Comparison of ENCODE assay signal across 31 cellular contexts in genomic region chr7:155383756-155384491, GRCh38.
"Had no signal": no experiment of that assay in that cellular context is flagged by ENCODE, and none has a peak within 500 bp of the region (broad histone marks: within the 10 kb centered on the region; RNA-seq: fewer than 3 reads in every experiment).

No MANE protein-coding gene starts in this region.

- H3K36me3 Mint-ChIP-seq: activated CD4-positive, alpha-beta memory T cell treated with anti-CD3 and anti-CD28 coated beads for 36 hours; activated CD8-positive, alpha-beta memory T cell treated with anti-CD3 and anti-CD28 coated beads, Interleukin-2, amount 10 ng/mL, durations not matched to agents 7 days and 5 days; activated naive CD4-positive, alpha-beta T cell treated with anti-CD3 and anti-CD28 coated beads, Interleukin-2, amount 10 ng/mL, durations not matched to agents 7 days and 5 days; activated naive CD4-positive, alpha-beta T cell treated with anti-CD3 and anti-CD28 coated beads, Interleukin-2, amount 50 U/mL, for 72 hours; activated naive CD8-positive, alpha-beta T cell treated with anti-CD3 and anti-CD28 coated beads, Interleukin-2, amount 10 ng/mL, durations not matched to agents 7 days and 5 days had no signal

- H3K4me3 Mint-ChIP-seq: activated CD4-positive, alpha-beta memory T cell treated with anti-CD3 and anti-CD28 coated beads for 36 hours; activated CD4-positive, alpha-beta T cell treated with anti-CD3 and anti-CD28 coated beads for 36 hours; activated CD4-positive, alpha-beta T cell treated with anti-CD3 and anti-CD28 coated beads, Interleukin-2, amount 10 ng/mL, durations not matched to agents 24 days and 14 days; activated CD8-positive, alpha-beta memory T cell treated with anti-CD3 and anti-CD28 coated beads, Interleukin-2, amount 10 ng/mL, durations not matched to agents 7 days and 5 days; activated CD8-positive, alpha-beta T cell treated with anti-CD3 and anti-CD28 coated beads, Interleukin-2, amount 10 ng/mL, durations not matched to agents 7 days and 5 days; activated naive CD4-positive, alpha-beta T cell treated with anti-CD3 and anti-CD28 coated beads, Interleukin-2, amount 10 ng/mL, durations not matched to agents 7 days and 5 days; activated naive CD8-positive, alpha-beta T cell treated with anti-CD3 and anti-CD28 coated beads, Interleukin-2, amount 10 ng/mL, durations not matched to agents 7 days and 5 days; activated T-helper 1 cell treated with anti-CD3 and anti-CD28 coated beads, Interleukin-12 subunit alpha, Interleukin-12 subunit beta, Interleukin-2, Interleukin-4 antibody, amounts not matched to agents 30 ng/mL and 10 ng/mL and 1 ng/mL, durations not matched to agents 14 hours and 24 hours and 36 hours; central memory CD8-positive, alpha-beta T cell; effector memory CD8-positive, alpha-beta T cell had no signal

- H3K36me3 ChIP-seq: brain microvascular endothelial cell, esophagus muscularis mucosa, gastrocnemius medialis had no signal

- FAIRE-seq: astrocyte, bronchial epithelial cell, colon had no signal

- H3K9me3 ChIP-seq: esophagus muscularis mucosa, gastrocnemius medialis had no signal

- H3K27ac ChIP-seq: brain microvascular endothelial cell, esophagus muscularis mucosa, foreskin keratinocyte, gastrocnemius medialis had no signal

- H3K4me3 ChIP-seq: esophagus muscularis mucosa, gastrocnemius medialis had no signal

- DNase-seq: activated CD4-positive, alpha-beta memory T cell treated with anti-CD3 and anti-CD28 coated beads for 36 hours; activated CD4-positive, alpha-beta T cell treated with anti-CD3 and anti-CD28 coated beads for 36 hours; activated CD4-positive, alpha-beta T cell treated with anti-CD3 and anti-CD28 coated beads, Interleukin-2, amount 10 ng/mL, durations not matched to agents 24 days and 14 days; activated CD4-positive, CD25-positive, alpha-beta regulatory T cell; activated CD4-positive, CD25-positive, alpha-beta regulatory T cell treated with anti-CD3 and anti-CD28 coated beads, Interleukin-2, amount 50 U/mL, for 72 hours; activated CD8-positive, alpha-beta memory T cell treated with anti-CD3 and anti-CD28 coated beads, Interleukin-2, amount 10 ng/mL, durations not matched to agents 7 days and 5 days; activated CD8-positive, alpha-beta memory T cell treated with anti-CD3 and anti-CD28 coated beads, Interleukin-2, amount 50 U/mL, for 4 hours; activated CD8-positive, alpha-beta T cell treated with anti-CD3 and anti-CD28 coated beads, Interleukin-2, amount 10 ng/mL, durations not matched to agents 7 days and 5 days; activated effector memory CD4-positive, alpha-beta T cell treated with anti-CD3 and anti-CD28 coated beads, Interleukin-2, amount 50 U/mL, for 16 hours; activated naive CD4-positive, alpha-beta T cell treated with anti-CD3 and anti-CD28 coated beads, Interleukin-2, amount 10 ng/mL, durations not matched to agents 7 days and 5 days; activated naive CD8-positive, alpha-beta T cell treated with anti-CD3 and anti-CD28 coated beads, Interleukin-2, amount 10 ng/mL, durations not matched to agents 7 days and 5 days; activated T-cell treated with anti-CD3 and anti-CD28 coated beads, Interleukin-2, amount 50 U/mL, for 1 hour; activated T-cell treated with anti-CD3 and anti-CD28 coated beads, Interleukin-2, amount 50 U/mL, for 48 hours; brain microvascular endothelial cell; cortex of kidney; dermis blood vessel endothelial cell; effector CD4-positive, alpha-beta T cell; effector memory CD8-positive, alpha-beta T cell; erythroblast; foreskin keratinocyte; gastrocnemius medialis; glutamatergic neuron; T-helper 2 cell had no signal

- H3K4me1 ChIP-seq: foreskin keratinocyte had no signal

- H3K9me3 Mint-ChIP-seq: activated CD4-positive, alpha-beta memory T cell treated with anti-CD3 and anti-CD28 coated beads for 36 hours; activated CD4-positive, alpha-beta T cell treated with anti-CD3 and anti-CD28 coated beads, Interleukin-2, amount 10 ng/mL, durations not matched to agents 24 days and 14 days; activated naive CD4-positive, alpha-beta T cell treated with anti-CD3 and anti-CD28 coated beads, Interleukin-2, amount 10 ng/mL, durations not matched to agents 7 days and 5 days; activated naive CD4-positive, alpha-beta T cell treated with anti-CD3 and anti-CD28 coated beads, Interleukin-2, amount 50 U/mL, for 72 hours; activated naive CD8-positive, alpha-beta T cell treated with anti-CD3 and anti-CD28 coated beads, Interleukin-2, amount 10 ng/mL, durations not matched to agents 7 days and 5 days; activated T-helper 1 cell treated with anti-CD3 and anti-CD28 coated beads, Interleukin-12 subunit alpha, Interleukin-12 subunit beta, Interleukin-2, Interleukin-4 antibody, amounts not matched to agents 30 ng/mL and 10 ng/mL and 1 ng/mL, durations not matched to agents 14 hours and 24 hours and 36 hours; activated T-helper 2 cell treated with anti-CD3 and anti-CD28 coated beads, Interferon-gamma antibody, Interleukin-2, Interleukin-4, amounts not matched to agents 10 μg/mL and 5 μg/mL and 100 μg/mL, durations not matched to agents 14 hours and 24 hours and 36 hours; central memory CD8-positive, alpha-beta T cell; effector memory CD8-positive, alpha-beta T cell had no signal

- ATAC-seq: activated CD4-positive, alpha-beta T cell treated with anti-CD3 and anti-CD28 coated beads for 36 hours; activated CD8-positive, alpha-beta memory T cell treated with anti-CD3 and anti-CD28 coated beads, Interleukin-2, amount 10 ng/mL, durations not matched to agents 7 days and 5 days; activated CD8-positive, alpha-beta T cell treated with anti-CD3 and anti-CD28 coated beads, Interleukin-2, amount 10 ng/mL, durations not matched to agents 7 days and 5 days; activated naive CD4-positive, alpha-beta T cell treated with anti-CD3 and anti-CD28 coated beads, Interleukin-2, amount 50 U/mL, for 72 hours; effector memory CD8-positive, alpha-beta T cell; foreskin keratinocyte; gastrocnemius medialis had no signal

- H3K27ac Mint-ChIP-seq: activated CD4-positive, alpha-beta memory T cell treated with anti-CD3 and anti-CD28 coated beads for 36 hours; activated CD4-positive, alpha-beta T cell treated with anti-CD3 and anti-CD28 coated beads for 36 hours; activated CD4-positive, alpha-beta T cell treated with anti-CD3 and anti-CD28 coated beads, Interleukin-2, amount 10 ng/mL, durations not matched to agents 24 days and 14 days; activated CD8-positive, alpha-beta memory T cell treated with anti-CD3 and anti-CD28 coated beads, Interleukin-2, amount 10 ng/mL, durations not matched to agents 7 days and 5 days; activated CD8-positive, alpha-beta T cell treated with anti-CD3 and anti-CD28 coated beads, Interleukin-2, amount 10 ng/mL, durations not matched to agents 7 days and 5 days; activated naive CD4-positive, alpha-beta T cell treated with anti-CD3 and anti-CD28 coated beads, Interleukin-2, amount 10 ng/mL, durations not matched to agents 7 days and 5 days; activated naive CD4-positive, alpha-beta T cell treated with anti-CD3 and anti-CD28 coated beads, Interleukin-2, amount 50 U/mL, for 72 hours; activated naive CD8-positive, alpha-beta T cell treated with anti-CD3 and anti-CD28 coated beads, Interleukin-2, amount 10 ng/mL, durations not matched to agents 7 days and 5 days; activated T-helper 1 cell treated with anti-CD3 and anti-CD28 coated beads, Interleukin-12 subunit alpha, Interleukin-12 subunit beta, Interleukin-2, Interleukin-4 antibody, amounts not matched to agents 30 ng/mL and 10 ng/mL and 1 ng/mL, durations not matched to agents 14 hours and 24 hours and 36 hours; activated T-helper 2 cell treated with anti-CD3 and anti-CD28 coated beads, Interferon-gamma antibody, Interleukin-2, Interleukin-4, amounts not matched to agents 10 μg/mL and 5 μg/mL and 100 μg/mL, durations not matched to agents 14 hours and 24 hours and 36 hours; effector memory CD8-positive, alpha-beta T cell had no signal
